19 cellular contexts compared by ENCODE assay signal in the genomic region with DNA sequence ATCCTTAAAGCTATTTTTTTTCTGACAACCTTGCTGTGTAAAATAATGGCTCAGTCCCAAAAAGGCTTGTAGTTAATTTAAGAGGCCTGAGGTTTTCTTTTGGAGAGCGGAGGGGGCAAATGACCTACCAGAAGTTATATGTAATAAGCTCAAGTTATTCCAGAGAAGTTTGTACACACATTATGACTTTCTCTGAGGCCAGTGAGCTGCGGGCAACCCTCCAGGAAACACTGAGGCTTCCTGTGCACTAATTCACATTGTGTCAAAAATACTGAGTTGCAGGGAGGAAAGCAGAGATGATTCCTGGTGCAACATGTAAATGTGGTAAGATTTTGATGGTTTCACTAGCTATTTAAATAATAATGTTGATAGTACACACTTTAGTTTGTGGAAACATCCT.
DNase-seq lines count a peak whose midpoint lies in the region; ATAC-seq, FAIRE-seq and TF ChIP-seq lines count a peak whose summit lies in the region.
"Had no signal": no experiment of that assay in that cellular context is flagged by ENCODE, and none has a peak within 500 bp of the region (broad histone marks: within the 10 kb centered on the region; RNA-seq: fewer than 3 reads in every experiment).

No MANE protein-coding gene starts in this region.

- ATAC-seq in effector memory CD8-positive, alpha-beta T cell (replicated peaks) = peak; percentile 47
- no peak for ATAC-seq in GM18907 (IDR thresholded peaks at IDR 0.05; ENCODE audit: unreplicated experiment)
- ATAC-seq: activated T-helper 17 cell treated with anti-CD3 and anti-CD28 coated beads, Interleukin-2, amount 50 U/mL, for 72 hours; body of pancreas; stimulated activated naive CD8-positive, alpha-beta T cell treated with anti-CD3 and anti-CD28 coated beads, Interleukin-15, amount 100 ng/mL, for 72 hours had no signal

- FAIRE-seq in RCC 7860 (lab: Jason Lieb, UNC) = no peak
- FAIRE-seq: H1 had no signal

- H3K4me1 ChIP-seq in mesenchymal stem cell (ENCODE audit: control insufficient read depth, insufficient read depth, low read depth, low read length) = peaks cover 7% of the 10 kb centered on the region
- H3K4me1 ChIP-seq in prostate gland (replicated peaks) = no peaks in the 10 kb centered on the region
- H3K4me1 ChIP-seq: body of pancreas had no signal

- peak overlapping the region; percentile 46 for H3K9ac ChIP-seq in mesenchymal stem cell (ENCODE audit: low read length)

- TF ChIP-seq CTCF in prostate gland (IDR thresholded peaks at IDR 0.05) = no peak

- H3K79me1 ChIP-seq in mesenchymal stem cell (replicated peaks; ENCODE audit: low read length, poor library complexity, severe bottlenecking) = peaks cover 62% of the 10 kb centered on the region

- no peaks in the 10 kb centered on the region for H3K27me3 ChIP-seq in mesenchymal stem cell (ENCODE audit: control insufficient read depth in 1 of 2, insufficient read depth in 1 of 2, low read length in 2 of 2)
- no peaks in the 10 kb centered on the region for H3K27me3 ChIP-seq in prostate gland (replicated peaks; ENCODE audit: insufficient read depth)
- H3K27me3 ChIP-seq: body of pancreas, dorsolateral prefrontal cortex, vagina had no signal

- H2AK5ac ChIP-seq in mesenchymal stem cell (ENCODE audit: low read length, severe bottlenecking) = no peak overlapping the region

- H3K9me3 ChIP-seq in mesenchymal stem cell (ENCODE audit: control insufficient read depth, low read length) = no peaks in the 10 kb centered on the region
- H3K9me3 ChIP-seq in prostate gland = no peaks in the 10 kb centered on the region
- H3K9me3 ChIP-seq: body of pancreas, left ventricle myocardium inferior, psoas muscle, vagina had no signal

- no peaks in the 10 kb centered on the region for H3K9me3 Mint-ChIP-seq in effector memory CD8-positive, alpha-beta T cell
- H3K9me3 Mint-ChIP-seq: activated T-helper 17 cell treated with anti-CD3 and anti-CD28 coated beads, Interleukin-2, amount 50 U/mL, for 72 hours; stimulated activated naive CD8-positive, alpha-beta T cell treated with anti-CD3 and anti-CD28 coated beads, Interleukin-15, amount 100 ng/mL, for 72 hours had no signal

- H3K36me3 ChIP-seq in mesenchymal stem cell (ENCODE audit: control insufficient read depth in 1 of 2, insufficient read depth in 2 of 2, low read depth in 1 of 2, low read length in 2 of 2) = peaks cover 4 to 10% of the 10 kb centered on the region in 2 experiments
- H3K36me3 ChIP-seq in prostate gland = no peaks in the 10 kb centered on the region
- H3K36me3 ChIP-seq: left ventricle myocardium inferior, vagina had no signal

- H3K4me3 ChIP-seq in mesenchymal stem cell (ENCODE audit: insufficient read depth in 1 of 2, low read depth in 1 of 2, low read length in 2 of 2) = no peak overlapping the region
- H3K4me3 ChIP-seq in prostate gland = no peak overlapping the region
- H3K4me3 ChIP-seq: body of pancreas, dorsolateral prefrontal cortex, left ventricle myocardium inferior, psoas muscle, vagina had no signal

- no peaks in the 10 kb centered on the region for H3K36me3 Mint-ChIP-seq in effector memory CD8-positive, alpha-beta T cell (ENCODE audit: insufficient read depth)

- H2BK15ac ChIP-seq in mesenchymal stem cell (ENCODE audit: low read depth, poor library complexity, severe bottlenecking) = no peak overlapping the region

- H4K91ac ChIP-seq in mesenchymal stem cell (ENCODE audit: low read length) = no peak overlapping the region

- no peak overlapping the region for H3K4me2 ChIP-seq in mesenchymal stem cell (ENCODE audit: low read length, poor library complexity, severe bottlenecking)

- no peak overlapping the region for H2BK5ac ChIP-seq in mesenchymal stem cell (ENCODE audit: low read depth, low read length, poor library complexity, severe bottlenecking)

- no peak overlapping the region for H3K18ac ChIP-seq in mesenchymal stem cell (ENCODE audit: low read depth in 1 of 2, low read length in 2 of 2)

- peaks cover 30 to 38% of the 10 kb centered on the region in 2 donors for H3K27me3 Mint-ChIP-seq in effector memory CD8-positive, alpha-beta T cell

- H2BK120ac ChIP-seq in mesenchymal stem cell (ENCODE audit: low read depth, low read length) = no peak overlapping the region

- H3K4me1 Mint-ChIP-seq in effector memory CD8-positive, alpha-beta T cell (ENCODE audit: low read depth in 2 of 2) = peaks cover 0 to 13% of the 10 kb centered on the region in 2 donors

- 89% methylated on average over 2 of the region's 2 CpGs for WGBS in mesenchymal stem cell
- 36% methylated on average over 2 of the region's 2 CpGs for WGBS in prostate gland

- H3K27ac ChIP-seq in mesenchymal stem cell (ENCODE audit: low read length, poor library complexity, severe bottlenecking) (no peak overlapping the region), prostate gland (no peak overlapping the region)
- H3K27ac ChIP-seq: body of pancreas, HL-60, left ventricle myocardium inferior, psoas muscle, vagina had no signal

- no peak overlapping the region for H2BK12ac ChIP-seq in mesenchymal stem cell (ENCODE audit: low read length in 2 of 2)

- H2AFZ ChIP-seq in mesenchymal stem cell (ENCODE audit: low read depth, low read length) = no peak overlapping the region

- H3K14ac ChIP-seq in mesenchymal stem cell (ENCODE audit: low read length in 2 of 2) = no peak overlapping the region

- intact Hi-C loops in prostate gland (cut with DNase I) = no loop called here

- peak; percentile 62 for DNase-seq in AG08395 (ENCODE audit: low spot score)
- peak; percentile 20 for DNase-seq in KG1 (lab: John Stamatoyannopoulos, UW)
- DNase-seq in effector memory CD8-positive, alpha-beta T cell = no peak
- DNase-seq in mesenchymal stem cell = no peak
- DNase-seq in prostate gland (ENCODE audit: low spot score) = no peak
- no peak for DNase-seq in RCC 7860 (ENCODE audit: low spot score)
- no peak for DNase-seq in GM19238 (ENCODE audit: insufficient read length, low spot score)
- DNase-seq: activated CD4-positive, CD25-positive, alpha-beta regulatory T cell; left ventricle myocardium inferior; stimulated activated CD4-positive, alpha-beta T cell treated with anti-CD3 and anti-CD28 coated beads, Interleukin-15, amount 100 ng/mL, for 24 hours; stimulated activated naive CD8-positive, alpha-beta T cell treated with anti-CD3 and anti-CD28 coated beads, Interleukin-15, amount 100 ng/mL, for 72 hours had no signal

- TF ChIP-seq POLR2A in prostate gland (IDR thresholded peaks at IDR 0.05) = no peak

- no peak overlapping the region for H3K23ac ChIP-seq in mesenchymal stem cell (ENCODE audit: low read length in 2 of 2)

- H4K8ac ChIP-seq in mesenchymal stem cell (ENCODE audit: low read length) = no peak overlapping the region

- H3K4ac ChIP-seq in mesenchymal stem cell (ENCODE audit: low read depth in 1 of 2, low read length in 2 of 2) = no peak overlapping the region

- H3K27ac Mint-ChIP-seq in effector memory CD8-positive, alpha-beta T cell = no peak overlapping the region
- H3K27ac Mint-ChIP-seq: activated T-helper 17 cell treated with anti-CD3 and anti-CD28 coated beads, Interleukin-2, amount 50 U/mL, for 72 hours had no signal

- H3K4me3 Mint-ChIP-seq in effector memory CD8-positive, alpha-beta T cell = peak overlapping the region in 1 of 2 donors; percentile 12
- H3K4me3 Mint-ChIP-seq: activated T-helper 17 cell treated with anti-CD3 and anti-CD28 coated beads, Interleukin-2, amount 50 U/mL, for 72 hours; stimulated activated naive CD8-positive, alpha-beta T cell treated with anti-CD3 and anti-CD28 coated beads, Interleukin-15, amount 100 ng/mL, for 72 hours had no signal

Comparison
In these comparisons a context has a peak if more than half of its experiments do, and no peak if none do; other contexts are left out.
1. DNase-seq: peak in AG08395 (single experiment) and KG1 (single experiment); none in effector memory CD8-positive, alpha-beta T cell (0 of 3), mesenchymal stem cell (single experiment), prostate gland (single experiment), RCC 7860 (single experiment) and GM19238 (single experiment).